Comparison of ENCODE assay signal across 1 cellular context in the genomic region with DNA sequence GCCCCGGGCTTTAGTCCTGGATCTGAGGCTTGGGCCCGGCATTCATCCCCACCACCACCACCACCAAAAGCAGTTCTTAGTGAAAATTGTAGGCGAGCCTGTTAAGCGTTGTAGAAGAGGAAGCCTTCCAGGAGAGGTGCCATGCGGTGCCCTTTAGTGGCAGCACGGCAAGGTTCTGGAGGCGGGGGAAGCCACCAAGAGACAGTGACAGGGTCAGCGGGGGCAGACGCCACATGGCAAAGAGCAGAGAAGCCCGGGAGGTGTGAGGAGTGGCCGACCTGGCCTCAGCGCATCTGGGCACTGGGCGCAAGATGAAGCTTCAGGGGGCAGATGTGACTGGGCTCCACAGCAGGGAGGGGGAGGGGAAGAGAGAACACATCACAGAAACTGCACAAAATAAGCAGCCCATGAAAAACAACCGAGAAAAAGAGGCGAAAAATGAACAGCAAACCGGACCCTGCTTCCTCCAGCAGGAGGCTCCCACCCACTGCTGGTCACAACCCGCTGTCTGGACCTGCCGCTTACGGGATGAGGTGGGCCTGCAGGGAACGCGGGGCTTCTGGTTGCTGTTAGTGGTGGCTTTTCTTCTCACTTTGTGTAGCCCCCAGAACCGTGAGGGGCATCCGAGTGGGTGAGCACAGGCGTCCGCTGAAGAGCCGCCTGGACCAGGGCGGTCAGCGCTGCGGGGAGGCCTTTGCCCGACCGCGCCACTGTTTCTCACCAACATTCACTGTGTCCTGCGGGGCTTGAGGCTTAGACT.
TF ChIP-seq lines count a peak whose summit lies in the region.

No MANE protein-coding gene starts in this region.

TF ChIP-seq in WTC11, 78 proteins besides CTCF, POLR2A, EP300 and RAD21 (continued from another document):
- TF ChIP-seq TP53 (CRISPR knock-in tag; IDR thresholded peaks at IDR 0.05) (no peak), CREB1 (CRISPR knock-in tag; IDR thresholded peaks at IDR 0.05) (no peak), ZNF671 (CRISPR knock-in tag; IDR thresholded peaks at IDR 0.05) (no peak)
- TF ChIP-seq, protein P1, sequence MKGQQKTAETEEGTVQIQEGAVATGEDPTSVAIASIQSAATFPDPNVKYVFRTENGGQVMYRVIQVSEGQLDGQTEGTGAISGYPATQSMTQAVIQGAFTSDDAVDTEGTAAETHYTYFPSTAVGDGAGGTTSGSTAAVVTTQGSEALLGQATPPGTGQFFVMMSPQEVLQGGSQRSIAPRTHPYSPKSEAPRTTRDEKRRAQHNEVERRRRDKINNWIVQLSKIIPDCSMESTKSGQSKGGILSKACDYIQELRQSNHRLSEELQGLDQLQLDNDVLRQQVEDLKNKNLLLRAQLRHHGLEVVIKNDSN (CRISPR knock-in tag; IDR thresholded peaks at IDR 0.05) = no peak
- TF ChIP-seq, protein P2, sequence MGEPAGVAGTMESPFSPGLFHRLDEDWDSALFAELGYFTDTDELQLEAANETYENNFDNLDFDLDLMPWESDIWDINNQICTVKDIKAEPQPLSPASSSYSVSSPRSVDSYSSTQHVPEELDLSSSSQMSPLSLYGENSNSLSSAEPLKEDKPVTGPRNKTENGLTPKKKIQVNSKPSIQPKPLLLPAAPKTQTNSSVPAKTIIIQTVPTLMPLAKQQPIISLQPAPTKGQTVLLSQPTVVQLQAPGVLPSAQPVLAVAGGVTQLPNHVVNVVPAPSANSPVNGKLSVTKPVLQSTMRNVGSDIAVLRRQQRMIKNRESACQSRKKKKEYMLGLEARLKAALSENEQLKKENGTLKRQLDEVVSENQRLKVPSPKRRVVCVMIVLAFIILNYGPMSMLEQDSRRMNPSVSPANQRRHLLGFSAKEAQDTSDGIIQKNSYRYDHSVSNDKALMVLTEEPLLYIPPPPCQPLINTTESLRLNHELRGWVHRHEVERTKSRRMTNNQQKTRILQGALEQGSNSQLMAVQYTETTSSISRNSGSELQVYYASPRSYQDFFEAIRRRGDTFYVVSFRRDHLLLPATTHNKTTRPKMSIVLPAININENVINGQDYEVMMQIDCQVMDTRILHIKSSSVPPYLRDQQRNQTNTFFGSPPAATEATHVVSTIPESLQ (CRISPR knock-in tag; IDR thresholded peaks at IDR 0.05) = no peak
TF ChIP-seq in WTC11: peak in this region for 0.
